Comparison of ENCODE assay signal across 17 cellular contexts in genomic region chr17:21313320-21313719, GRCh38. TPM values are rescaled to one million over a fixed set of nuclear protein-coding genes. Genes with fewer than 3 reads are reported as not detected.
DNase-seq lines count a peak whose midpoint lies in the region; TF ChIP-seq lines count a peak whose summit lies in the region.
"Had no signal": no experiment of that assay in that cellular context is flagged by ENCODE, and none has a peak within 500 bp of the region (broad histone marks: within the 10 kb centered on the region; RNA-seq: fewer than 3 reads in every experiment).

No MANE protein-coding gene starts in this region.

- no peaks in the 10 kb centered on the region for H3K27me3 ChIP-seq in BE2C
- H3K27me3 ChIP-seq: Peyer's patch had no signal

- intact Hi-C loops in activated T-helper 1 cell treated with anti-CD3 and anti-CD28 coated beads, Interleukin-12 subunit alpha, Interleukin-12 subunit beta, Interleukin-2, Interleukin-4 antibody, amounts not matched to agents 30 ng/mL and 10 ng/mL and 1 ng/mL, durations not matched to agents 14 hours and 24 hours and 36 hours (cut with micrococcal nuclease) = no loop called here

- H3K4me3 Mint-ChIP-seq in activated T-cell treated with anti-CD3 and anti-CD28 coated beads, Interleukin-2, amount 50 U/mL, for 24 hours = no peak overlapping the region
- no peak overlapping the region for H3K4me3 Mint-ChIP-seq in activated T-helper 1 cell treated with anti-CD3 and anti-CD28 coated beads, Interleukin-12 subunit alpha, Interleukin-12 subunit beta, Interleukin-2, Interleukin-4 antibody, amounts not matched to agents 30 ng/mL and 10 ng/mL and 1 ng/mL, durations not matched to agents 14 hours and 24 hours and 36 hours
- H3K4me3 Mint-ChIP-seq in type B pancreatic cell = no peak overlapping the region
- H3K4me3 Mint-ChIP-seq: H9, IgD-negative memory B cell had no signal

- H3K4me3 ChIP-seq in BE2C (ENCODE audit: low read depth, low read length) = no peak overlapping the region
- H3K4me3 ChIP-seq: Peyer's patch had no signal

- peak; percentile 21 for DNase-seq in activated T-cell treated with anti-CD3 and anti-CD28 coated beads, Interleukin-2, amount 50 U/mL, for 24 hours
- DNase-seq in activated T-cell treated with anti-CD3 and anti-CD28 coated beads for 4 hours = no peak
- DNase-seq in activated T-helper 1 cell treated with anti-CD3 and anti-CD28 coated beads, Interleukin-12 subunit alpha, Interleukin-12 subunit beta, Interleukin-2, Interleukin-4 antibody, amounts not matched to agents 30 ng/mL and 10 ng/mL and 1 ng/mL, durations not matched to agents 14 hours and 24 hours and 36 hours (ENCODE audit: low spot score) = no peak
- DNase-seq in mesenteric fat pad (ENCODE audit: low spot score) = peak; percentile 67
- peak; percentile 48 for DNase-seq in type B pancreatic cell (ENCODE audit: extremely low spot score, unreplicated experiment)
- no peak for DNase-seq in effector CD8-positive, alpha-beta T cell (lab: John Stamatoyannopoulos, UW)
- DNase-seq in cerebellum (ENCODE audit: low spot score) = no peak
- no peak for DNase-seq in BE2C
- DNase-seq: AML-193, DMS79 treated with DMSO at 0.1 percent for 48 hours, H9, NCI-H1417 treated with DMSO at 0.1 percent for 48 hours, NCI-H2029 treated with DMSO at 0.1 percent for 48 hours, NCI-H510A treated with DMSO at 0.1 percent for 48 hours had no signal

- no peak for TF ChIP-seq CTCF in type B pancreatic cell (conservative IDR thresholded peaks at IDR 0.05)
- no peak for TF ChIP-seq CTCF in BE2C (IDR thresholded peaks at IDR 0.05; ENCODE audit: low read depth, low read length)

- peaks cover 5% of the 10 kb centered on the region for H3K9me3 Mint-ChIP-seq in activated T-cell treated with anti-CD3 and anti-CD28 coated beads, Interleukin-2, amount 50 U/mL, for 24 hours
- peaks cover 6% of the 10 kb centered on the region for H3K9me3 Mint-ChIP-seq in activated T-helper 1 cell treated with anti-CD3 and anti-CD28 coated beads, Interleukin-12 subunit alpha, Interleukin-12 subunit beta, Interleukin-2, Interleukin-4 antibody, amounts not matched to agents 30 ng/mL and 10 ng/mL and 1 ng/mL, durations not matched to agents 14 hours and 24 hours and 36 hours
- no peaks in the 10 kb centered on the region for H3K9me3 Mint-ChIP-seq in type B pancreatic cell
- H3K9me3 Mint-ChIP-seq: IgD-negative memory B cell had no signal

- H3K27ac Mint-ChIP-seq in activated T-cell treated with anti-CD3 and anti-CD28 coated beads, Interleukin-2, amount 50 U/mL, for 24 hours = peak overlapping the region; percentile 50
- H3K27ac Mint-ChIP-seq in activated T-helper 1 cell treated with anti-CD3 and anti-CD28 coated beads, Interleukin-12 subunit alpha, Interleukin-12 subunit beta, Interleukin-2, Interleukin-4 antibody, amounts not matched to agents 30 ng/mL and 10 ng/mL and 1 ng/mL, durations not matched to agents 14 hours and 24 hours and 36 hours = peak overlapping the region; percentile 34
- no peak overlapping the region for H3K27ac Mint-ChIP-seq in type B pancreatic cell
- H3K27ac Mint-ChIP-seq: H9 had no signal

- no peaks in the 10 kb centered on the region for H3K27me3 Mint-ChIP-seq in activated T-cell treated with anti-CD3 and anti-CD28 coated beads, Interleukin-2, amount 50 U/mL, for 24 hours
- H3K27me3 Mint-ChIP-seq in activated T-helper 1 cell treated with anti-CD3 and anti-CD28 coated beads, Interleukin-12 subunit alpha, Interleukin-12 subunit beta, Interleukin-2, Interleukin-4 antibody, amounts not matched to agents 30 ng/mL and 10 ng/mL and 1 ng/mL, durations not matched to agents 14 hours and 24 hours and 36 hours (ENCODE audit: insufficient read depth) = no peaks in the 10 kb centered on the region
- no peaks in the 10 kb centered on the region for H3K27me3 Mint-ChIP-seq in type B pancreatic cell
- H3K27me3 Mint-ChIP-seq: CD4-positive, alpha-beta memory T cell; IgD-negative memory B cell had no signal

- no peaks in the 10 kb centered on the region for H3K36me3 ChIP-seq in BE2C

- peaks cover 2% of the 10 kb centered on the region for H3K4me1 Mint-ChIP-seq in activated T-cell treated with anti-CD3 and anti-CD28 coated beads, Interleukin-2, amount 50 U/mL, for 24 hours (ENCODE audit: low read depth)
- no peaks in the 10 kb centered on the region for H3K4me1 Mint-ChIP-seq in activated T-helper 1 cell treated with anti-CD3 and anti-CD28 coated beads, Interleukin-12 subunit alpha, Interleukin-12 subunit beta, Interleukin-2, Interleukin-4 antibody, amounts not matched to agents 30 ng/mL and 10 ng/mL and 1 ng/mL, durations not matched to agents 14 hours and 24 hours and 36 hours (ENCODE audit: low read depth)
- no peaks in the 10 kb centered on the region for H3K4me1 Mint-ChIP-seq in type B pancreatic cell (ENCODE audit: unreplicated experiment)
- H3K4me1 Mint-ChIP-seq: CD4-positive, alpha-beta memory T cell had no signal

- peaks cover 69% of the 10 kb centered on the region for H3K36me3 Mint-ChIP-seq in activated T-cell treated with anti-CD3 and anti-CD28 coated beads, Interleukin-2, amount 50 U/mL, for 24 hours (ENCODE audit: low read depth)
- H3K36me3 Mint-ChIP-seq in activated T-helper 1 cell treated with anti-CD3 and anti-CD28 coated beads, Interleukin-12 subunit alpha, Interleukin-12 subunit beta, Interleukin-2, Interleukin-4 antibody, amounts not matched to agents 30 ng/mL and 10 ng/mL and 1 ng/mL, durations not matched to agents 14 hours and 24 hours and 36 hours (ENCODE audit: low read depth) = peaks cover 23% of the 10 kb centered on the region
- H3K36me3 Mint-ChIP-seq in type B pancreatic cell = peaks cover 8% of the 10 kb centered on the region

- no peaks in the 10 kb centered on the region for H3K4me1 ChIP-seq in BE2C

- no peaks in the 10 kb centered on the region for H3K9me3 ChIP-seq in BE2C

RNA-seq across cellular contexts. Expression of gene MAP2K3, which starts 28.8 kb away (rescaled TPM):
- total RNA-seq in activated T-helper 1 cell treated with anti-CD3 and anti-CD28 coated beads, Interleukin-12 subunit alpha, Interleukin-12 subunit beta, Interleukin-2, Interleukin-4 antibody, amounts not matched to agents 30 ng/mL and 10 ng/mL and 1 ng/mL, durations not matched to agents 14 hours and 24 hours and 36 hours = 177 and 185 TPM in 2 replicates
- total RNA-seq in mesenteric fat pad (103 TPM), type B pancreatic cell (ENCODE audit: low replicate concordance) (23.6 and 27.5 TPM in 2 replicates), cerebellum (4.8 TPM)
- polyA plus RNA-seq in BE2C (2012; ENCODE audit: insufficient read depth, insufficient read length, low read depth) = 15.8 TPM

Comparison
In these comparisons a context has a peak if more than half of its experiments do, and no peak if none do; other contexts are left out.
1. DNase-seq: peak in activated T-cell treated with anti-CD3 and anti-CD28 coated beads, Interleukin-2, amount 50 U/mL, for 24 hours (single experiment), mesenteric fat pad (single experiment) and type B pancreatic cell (single experiment); none in activated T-cell treated with anti-CD3 and anti-CD28 coated beads for 4 hours (single experiment), activated T-helper 1 cell treated with anti-CD3 and anti-CD28 coated beads, Interleukin-12 subunit alpha, Interleukin-12 subunit beta, Interleukin-2, Interleukin-4 antibody, amounts not matched to agents 30 ng/mL and 10 ng/mL and 1 ng/mL, durations not matched to agents 14 hours and 24 hours and 36 hours (single experiment), effector CD8-positive, alpha-beta T cell (single experiment), cerebellum (single experiment) and BE2C (single experiment).